9 cellular contexts compared by ENCODE assay signal in genomic region chr3:136070953-136071949, GRCh38.
DNase-seq lines count a peak whose midpoint lies in the region; ATAC-seq and TF ChIP-seq lines count a peak whose summit lies in the region.
"Had no signal": no experiment of that assay in that cellular context is flagged by ENCODE, and none has a peak within 500 bp of the region (broad histone marks: within the 10 kb centered on the region; RNA-seq: fewer than 3 reads in every experiment).

No MANE protein-coding gene starts in this region.

- H3K36me3 Mint-ChIP-seq in glutamatergic neuron (ENCODE audit: unreplicated experiment), result no peaks in the 10 kb centered on the region

- H3K27ac ChIP-seq in HUES48 (ENCODE audit: low read depth, low read length) (peak overlapping the region; percentile 27), WERI-Rb-1 (no peak overlapping the region)

- H3K9me3 ChIP-seq in HUES48 (ENCODE audit: control insufficient read depth, insufficient read depth, low read length) (no peaks in the 10 kb centered on the region), WERI-Rb-1 (ENCODE audit: severe bottlenecking) (no peaks in the 10 kb centered on the region)
- H3K9me3 ChIP-seq: HAP-1 had no signal

- no peak overlapping the region for H3K4me3 Mint-ChIP-seq in glutamatergic neuron (ENCODE audit: unreplicated experiment)

- no peak overlapping the region for H3K27ac Mint-ChIP-seq in glutamatergic neuron (ENCODE audit: unreplicated experiment)

- H3K4me3 ChIP-seq in AG10803 (ENCODE audit: low read length) (no peak overlapping the region), HUES48 (ENCODE audit: low read depth, low read length) (no peak overlapping the region), astrocyte of the spinal cord (ENCODE audit: low read depth, low read length) (no peak overlapping the region), WERI-Rb-1 (ENCODE audit: low read depth, low read length) (no peak overlapping the region)
- H3K4me3 ChIP-seq: HAP-1 had no signal

- no peak overlapping the region for H3K9ac ChIP-seq in HUES48 (ENCODE audit: low read depth, low read length)

- no peaks in the 10 kb centered on the region for H3K4me1 Mint-ChIP-seq in glutamatergic neuron (ENCODE audit: low read depth, unreplicated experiment)

- no peaks in the 10 kb centered on the region for H3K27me3 Mint-ChIP-seq in glutamatergic neuron (ENCODE audit: unreplicated experiment)

- H3K9me3 Mint-ChIP-seq in glutamatergic neuron (ENCODE audit: unreplicated experiment), result no peaks in the 10 kb centered on the region

- DNase-seq in AG10803 (ENCODE audit: low read depth) (peak; percentile 29), astrocyte of the spinal cord (ENCODE audit: low read depth, low spot score) (peak; percentile 38), left lobe of liver (ENCODE audit: low spot score) (no peak), glutamatergic neuron (no peak), WERI-Rb-1 (no peak)

- in situ Hi-C loops in astrocyte of the spinal cord (cut with HindIII; ENCODE audit: low sequenced_read_pairs), result no loop called here

- TF ChIP-seq CTCF in AG10803 (conservative IDR thresholded peaks at IDR 0.05; ENCODE audit: low read length) (no peak), astrocyte of the spinal cord (IDR thresholded peaks at IDR 0.05; ENCODE audit: low read depth, low read length) (no peak), glutamatergic neuron (IDR thresholded peaks at IDR 0.05; ENCODE audit: partially characterized antibody, unreplicated experiment) (no peak), WERI-Rb-1 (IDR thresholded peaks at IDR 0.05; ENCODE audit: low read depth, low read length) (no peak)

- peaks cover 3% of the 10 kb centered on the region; the same call in 1 of the 2 replicates for H3K36me3 ChIP-seq in HUES48 (ENCODE audit: control insufficient read depth, insufficient read depth, low read length)
- H3K36me3 ChIP-seq in WERI-Rb-1, result no peaks in the 10 kb centered on the region
- H3K36me3 ChIP-seq: HAP-1 had no signal

- ATAC-seq in left lobe of liver (peak; percentile 44), HG02798 (IDR thresholded peaks at IDR 0.05; ENCODE audit: poor library complexity, unreplicated experiment) (no peak), GM18861 (IDR thresholded peaks at IDR 0.05; ENCODE audit: unreplicated experiment) (no peak)

- no peaks in the 10 kb centered on the region for H3K4me1 ChIP-seq in HUES48 (ENCODE audit: control insufficient read depth, insufficient read depth, low read length)
- H3K4me1 ChIP-seq: HAP-1 had no signal

- H3K27me3 ChIP-seq in HUES48 (ENCODE audit: control insufficient read depth, insufficient read depth, low read length) (no peaks in the 10 kb centered on the region), WERI-Rb-1 (ENCODE audit: insufficient read depth, low read depth, severe bottlenecking) (no peaks in the 10 kb centered on the region)

Comparison
In these comparisons a context has a peak if more than half of its experiments do, and no peak if none do; other contexts are left out.
1. DNase-seq: peak in AG10803 (single experiment) and astrocyte of the spinal cord (single experiment); none in left lobe of liver (single experiment), glutamatergic neuron (single experiment) and WERI-Rb-1 (single experiment).